19 cellular contexts compared by ENCODE assay signal in the genomic region with DNA sequence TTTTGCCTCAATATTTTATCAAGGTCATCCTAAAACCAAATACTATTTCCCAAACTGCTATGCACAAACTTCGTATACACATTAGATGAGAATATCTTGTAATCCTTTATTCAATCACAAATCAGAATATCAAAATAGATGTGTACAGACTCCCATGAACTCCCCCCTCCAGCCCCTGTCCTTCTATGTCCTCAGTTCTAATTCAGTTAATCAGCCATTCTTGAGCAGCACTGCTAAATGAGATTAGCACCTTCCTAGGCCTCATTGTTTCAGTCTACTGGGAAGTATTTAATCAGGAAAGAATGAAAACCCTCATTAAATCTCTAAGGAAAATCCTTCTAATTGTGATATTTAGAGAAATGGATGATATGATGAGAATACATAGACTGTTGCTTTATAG. TPM values are rescaled to one million over a fixed set of nuclear protein-coding genes. Genes with fewer than 3 reads are reported as not detected.
DNase-seq lines count a peak whose midpoint lies in the region; ATAC-seq, FAIRE-seq and TF ChIP-seq lines count a peak whose summit lies in the region.
"Had no signal": no experiment of that assay in that cellular context is flagged by ENCODE, and none has a peak within 500 bp of the region (broad histone marks: within the 10 kb centered on the region; RNA-seq: fewer than 3 reads in every experiment).

No MANE protein-coding gene starts in this region.

- TF ChIP-seq POLR2A in heart left ventricle (IDR thresholded peaks at IDR 0.05) = no peak
- no peak for TF ChIP-seq POLR2A in GM12892 (IDR thresholded peaks at IDR 0.05; ENCODE audit: low read depth, low read length)

- H3K27me3 Mint-ChIP-seq in endodermal cell (ENCODE audit: insufficient read depth) = no peaks in the 10 kb centered on the region
- peaks cover 23 to 41% of the 10 kb centered on the region in 2 donors for H3K27me3 Mint-ChIP-seq in natural killer cell treated with Interleukin-12 subunit alpha and Interleukin-12 subunit beta and Interleukin-15 and Interleukin-18, amount 100 ng/mL, for 72 hours

- H3K36me3 Mint-ChIP-seq in endodermal cell (ENCODE audit: low read depth) = peaks cover 10% of the 10 kb centered on the region
- no peaks in the 10 kb centered on the region for H3K36me3 Mint-ChIP-seq in natural killer cell treated with Interleukin-12 subunit alpha and Interleukin-12 subunit beta and Interleukin-15 and Interleukin-18, amount 100 ng/mL, for 72 hours
- H3K36me3 Mint-ChIP-seq: CD14-positive monocyte; CD8-positive, alpha-beta T cell had no signal

- ATAC-seq in heart left ventricle (peak in 2 of 4 donors; percentile 41 to 57), Right ventricle myocardium inferior (no peak), thoracic aorta (ENCODE audit: insufficient number of reproducible peaks, low FRiP score, low read depth) (no peak)
- no peak for ATAC-seq in natural killer cell treated with Interleukin-12 subunit alpha and Interleukin-12 subunit beta and Interleukin-15 and Interleukin-18, amount 100 ng/mL, for 72 hours
- ATAC-seq: CD8-positive, alpha-beta T cell; HCT116; HepG2 had no signal

- 55 to 72% (median 63%) methylated on average over 1 of the region's 1 CpG for whole genome bisulfite sequencing in heart left ventricle, 4 donors
- 82 to 88% methylated on average over 1 of the region's 1 CpG for WGBS in endodermal cell (ENCODE audit: insufficient coverage in 1 of 2, insufficient read length in 1 of 2), 2 experiments
- 94 to 95% methylated on average over 1 of the region's 1 CpG for WGBS in GM23248 (ENCODE audit: low coverage in 1 of 2, low lambda C conversion rate in 2 of 2, missing lambda C conversion rate in 2 of 2), 2 experiments

- intact Hi-C loops in heart left ventricle (cut with DNase I) = no loop called here
- intact Hi-C loops in Right ventricle myocardium inferior (cut with DNase I) = no loop called here

- H3K79me2 ChIP-seq in GM23248 (ENCODE audit: insufficient read depth) = no peaks in the 10 kb centered on the region

- no peak overlapping the region for H3K4me2 ChIP-seq in GM23248 (ENCODE audit: unreplicated experiment)

- H3K9me3 Mint-ChIP-seq in endodermal cell = peaks cover 9% of the 10 kb centered on the region
- H3K9me3 Mint-ChIP-seq in natural killer cell treated with Interleukin-12 subunit alpha and Interleukin-12 subunit beta and Interleukin-15 and Interleukin-18, amount 100 ng/mL, for 72 hours = no peaks in the 10 kb centered on the region

- in situ Hi-C loops in GM23248 (cut with MboI) = no loop called here

- H3K9me3 ChIP-seq in heart left ventricle (peaks cover 0 to 10% (median 0%) of the 10 kb centered on the region in 12 donors), endodermal cell (ENCODE audit: control insufficient read depth, low read length) (peaks cover 10% of the 10 kb centered on the region), thoracic aorta (no peaks in the 10 kb centered on the region), GM23248 (ENCODE audit: low read depth) (no peaks in the 10 kb centered on the region)

- FAIRE-seq in GM12892 (lab: Jason Lieb, UNC) = no peak
- FAIRE-seq: H54, HepG2, HTR-8/SVneo had no signal

- H3F3A ChIP-seq in GM23248 (ENCODE audit: insufficient read depth) = peaks cover 37% of the 10 kb centered on the region

- no peak overlapping the region for H3K4me3 Mint-ChIP-seq in endodermal cell
- H3K4me3 Mint-ChIP-seq in natural killer cell treated with Interleukin-12 subunit alpha and Interleukin-12 subunit beta and Interleukin-15 and Interleukin-18, amount 100 ng/mL, for 72 hours = no peak overlapping the region
- H3K4me3 Mint-ChIP-seq: CD14-positive monocyte; CD8-positive, alpha-beta T cell had no signal

- peak overlapping the region in 10 of 12 donors; percentile 14 to 67 (median 27) for H3K27ac ChIP-seq in heart left ventricle
- H3K27ac ChIP-seq in endodermal cell (ENCODE audit: low read depth, low read length) = no peak overlapping the region
- peak overlapping the region; percentile 72 to 86 for H3K27ac ChIP-seq in thoracic aorta
- H3K27ac ChIP-seq in GM23248 = no peak overlapping the region
- H3K27ac ChIP-seq: 22Rv1 had no signal

- no peaks in the 10 kb centered on the region for H4K20me1 ChIP-seq in GM23248 (ENCODE audit: insufficient read depth)

- no peak for DNase-seq in heart left ventricle
- no peak for DNase-seq in Right ventricle myocardium inferior (ENCODE audit: missing footprints)
- DNase-seq in NCI-H82 treated with DMSO at 0.1 percent for 48 hours (lab: John Stamatoyannopoulos, UW; ENCODE audit: unreplicated experiment) = peak; percentile 37
- DNase-seq in endodermal cell = no peak
- no peak for DNase-seq in thoracic aorta (ENCODE audit: low spot score)
- DNase-seq in GM23248 = no peak
- DNase-seq in natural killer cell treated with Interleukin-12 subunit alpha and Interleukin-12 subunit beta and Interleukin-15 and Interleukin-18, amount 100 ng/mL, for 72 hours (ENCODE audit: low spot score) = no peak
- DNase-seq in GM12892 (ENCODE audit: insufficient read length) = no peak
- DNase-seq: CD8-positive, alpha-beta T cell; COR-L47; DND-41; GDM1 had no signal

- H3K36me3 ChIP-seq in heart left ventricle (peaks cover 0 to 18% (median 2%) of the 10 kb centered on the region in 9 donors), endodermal cell (ENCODE audit: control insufficient read depth, insufficient read depth, low read length) (no peaks in the 10 kb centered on the region), thoracic aorta (no peaks in the 10 kb centered on the region), GM23248 (ENCODE audit: low read depth) (no peaks in the 10 kb centered on the region)

- TF ChIP-seq CTCF in heart left ventricle (IDR thresholded peaks at IDR 0.05) (no peak), endodermal cell (conservative IDR thresholded peaks at IDR 0.05) (no peak), thoracic aorta (IDR thresholded peaks at IDR 0.05) (no peak)

- H3K27me3 ChIP-seq in heart left ventricle = no peaks in the 10 kb centered on the region
- no peaks in the 10 kb centered on the region for H3K27me3 ChIP-seq in endodermal cell (ENCODE audit: control insufficient read depth, insufficient read depth, low read length, poor library complexity, severe bottlenecking)
- H3K27me3 ChIP-seq in thoracic aorta (replicated peaks; ENCODE audit: insufficient read depth) = no peaks in the 10 kb centered on the region
- H3K27me3 ChIP-seq in GM23248 (replicated peaks; ENCODE audit: insufficient read depth) = no peaks in the 10 kb centered on the region

- H3K4me1 ChIP-seq in heart left ventricle (peaks cover 0 to 68% (median 27%) of the 10 kb centered on the region in 12 donors), endodermal cell (ENCODE audit: control insufficient read depth, insufficient read depth, low read length) (peaks cover 9% of the 10 kb centered on the region), thoracic aorta (ENCODE audit: control insufficient read depth in 1 of 2, low read depth in 2 of 2) (peaks cover 49 to 78% of the 10 kb centered on the region in 2 donors), GM23248 (ENCODE audit: insufficient read depth) (peaks cover 27% of the 10 kb centered on the region)

- H3K4me3 ChIP-seq in heart left ventricle = no peak overlapping the region
- no peak overlapping the region for H3K4me3 ChIP-seq in endodermal cell (ENCODE audit: low read length)
- H3K4me3 ChIP-seq in thoracic aorta = no peak overlapping the region
- H3K4me3 ChIP-seq in GM23248 = no peak overlapping the region

- H3K9ac ChIP-seq in endodermal cell (ENCODE audit: extremely low read depth, low read length, poor library complexity, severe bottlenecking) = no peak overlapping the region
- H3K9ac ChIP-seq in GM23248 = no peak overlapping the region

- peaks cover 44% of the 10 kb centered on the region for H3K4me1 Mint-ChIP-seq in endodermal cell
- no peaks in the 10 kb centered on the region for H3K4me1 Mint-ChIP-seq in natural killer cell treated with Interleukin-12 subunit alpha and Interleukin-12 subunit beta and Interleukin-15 and Interleukin-18, amount 100 ng/mL, for 72 hours (ENCODE audit: low read depth in 2 of 2)
- H3K4me1 Mint-ChIP-seq: CD14-positive monocyte had no signal

- peak overlapping the region; percentile 7 for H3K27ac Mint-ChIP-seq in endodermal cell
- H3K27ac Mint-ChIP-seq in natural killer cell treated with Interleukin-12 subunit alpha and Interleukin-12 subunit beta and Interleukin-15 and Interleukin-18, amount 100 ng/mL, for 72 hours = no peak overlapping the region
- H3K27ac Mint-ChIP-seq: CD14-positive monocyte; CD8-positive, alpha-beta T cell had no signal

- no peak overlapping the region for H2AFZ ChIP-seq in GM23248

- H3K9me2 ChIP-seq in GM23248 (ENCODE audit: insufficient read depth) = no peaks in the 10 kb centered on the region

RNA-seq across cellular contexts. Expression of a gene that starts 36.6 kb away (rescaled TPM):
- 100 to 1,000 TPM; 224 to 331 (median 315) TPM for total RNA-seq in heart left ventricle
- polyA plus RNA-seq in heart left ventricle = 100 to 1,000 TPM in 1 of 2 donors, 10 to 100 TPM in 1; 86.4 to 138 TPM
- 273 TPM for total RNA-seq in Right ventricle myocardium inferior
- 10 to 100 TPM; 15.7 to 16.7 TPM for total RNA-seq in endodermal cell
- 7.7 TPM for polyA plus RNA-seq in endodermal cell (2013, experiment 1 of 2)
- 9.2 TPM for polyA plus RNA-seq in endodermal cell (2013, experiment 2 of 2)
- total RNA-seq in thoracic aorta = 100 to 1,000 TPM; 126 to 289 TPM
- total RNA-seq in GM23248 (2014; rRNA removed; shearing (Covaris generic)) = 6.5 and 7.6 TPM in 2 replicates
- 8.7 and 8.8 TPM in 2 replicates for polyA plus RNA-seq in GM23248 (2016; fragmentation: Nextera tagmentation; extraction: Ambion mirVana)
- 1 to 10 TPM in 1 of 2 donors, under 1 TPM in 1; 0.55 to 7.6 TPM for total RNA-seq in natural killer cell treated with Interleukin-12 subunit alpha and Interleukin-12 subunit beta and Interleukin-15 and Interleukin-18, amount 100 ng/mL, for 72 hours
- not detected for polyA plus RNA-seq in GM12892 (2012; ENCODE audit: missing spikeins)
- total RNA-seq: A673, HepG2 had no signal
- polyA plus RNA-seq: CD14-positive monocyte, HepG2 had no signal

Comparison
In these comparisons a context has a peak if more than half of its experiments do, and no peak if none do; other contexts are left out.
1. H3K27ac ChIP-seq: peak in heart left ventricle (10 of 12) and thoracic aorta (2 of 2); none in endodermal cell (single experiment) and GM23248 (single experiment).
2. RNA of a gene that starts 36.6 kb away (total RNA-seq): 224 to 331 TPM in heart left ventricle, 126 to 289 TPM in thoracic aorta and 273 TPM in Right ventricle myocardium inferior (single experiment); 15.7 to 16.7 TPM in endodermal cell, 0.55 to 7.6 TPM in natural killer cell treated with Interleukin-12 subunit alpha and Interleukin-12 subunit beta and Interleukin-15 and Interleukin-18, amount 100 ng/mL, for 72 hours and 6.5 to 7.6 TPM in GM23248; every median in the first group is over 4 times any median in the second.